In the genomic region with DNA sequence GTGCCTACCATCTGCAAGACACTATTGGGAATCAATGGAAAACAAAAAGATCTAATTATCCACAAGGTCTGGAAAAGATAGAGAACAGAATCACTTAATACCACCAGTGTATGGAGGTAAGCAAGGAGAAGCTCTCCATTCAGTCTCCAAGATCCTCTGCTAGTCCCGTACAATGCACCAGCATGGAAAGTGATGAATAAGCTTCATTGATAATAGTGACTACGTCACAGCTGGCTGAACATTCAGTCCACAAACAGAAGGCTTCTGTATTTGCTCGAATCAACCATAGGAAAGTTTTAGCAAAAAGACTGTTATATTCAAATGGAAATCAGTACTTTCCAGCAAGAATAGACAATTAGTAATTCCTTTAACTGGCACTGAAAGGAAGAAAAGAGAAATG, we compare ENCODE assay signal across 17 cellular contexts. TPM values are rescaled to one million over a fixed set of nuclear protein-coding genes. Genes with fewer than 3 reads are reported as not detected.
A peak's percentile ranks its signal among the peaks of the same experiment; 100 is the strongest.
DNase-seq lines count a peak whose midpoint lies in the region; ATAC-seq and TF ChIP-seq lines count a peak whose summit lies in the region.
"Had no signal": no experiment of that assay in that cellular context is flagged by ENCODE, and none has a peak within 500 bp of the region (broad histone marks: within the 10 kb centered on the region; RNA-seq: fewer than 3 reads in every experiment).

No MANE protein-coding gene starts in this region.

- intact Hi-C loops in Right ventricle myocardium inferior (cut with DNase I) = loop anchor here (2.0 kb wide), 1 partner anchor 19 kb away; no protein-coding TSS in a partner anchor
- intact Hi-C loops in cardiac septum (cut with DNase I) = no loop called here

- no peaks in the 10 kb centered on the region for H3K36me3 ChIP-seq in muscle layer of duodenum (ENCODE audit: control insufficient read depth in 1 of 2, insufficient read depth in 2 of 2, low read length in 2 of 2)
- H3K36me3 ChIP-seq: neutrophil had no signal

- no peak for DNase-seq in Right ventricle myocardium inferior (ENCODE audit: missing footprints)
- no peak for DNase-seq in cardiac septum (ENCODE audit: low spot score)
- no peak for DNase-seq in glutamatergic neuron
- no peak for DNase-seq in DMS53 treated with DMSO at 0.1 percent for 48 hours (lab: John Stamatoyannopoulos, UW; ENCODE audit: unreplicated experiment)
- DNase-seq in NCI-H2171 treated with DMSO at 0.1 percent for 48 hours (lab: John Stamatoyannopoulos, UW) = no peak
- no peak for DNase-seq in osteocyte (ENCODE audit: extremely low spot score, unreplicated experiment)
- DNase-seq: activated CD4-positive, alpha-beta T cell treated with anti-CD3 and anti-CD28 coated beads, Interleukin-2, amount 50 U/mL, for 48 hours; Kasumi-1; mesendoderm; NCI-H1436 treated with DMSO at 0.1 percent for 48 hours; stimulated activated CD4-positive, alpha-beta T cell treated with anti-CD3 and anti-CD28 coated beads, Interleukin-12 subunit alpha, Interleukin-12 subunit beta, amount 100 ng/mL, for 4 hours had no signal

- no peaks in the 10 kb centered on the region for H3K9me3 ChIP-seq in muscle layer of duodenum (ENCODE audit: control insufficient read depth in 1 of 2, low read length in 2 of 2)
- H3K9me3 ChIP-seq: neutrophil had no signal

- no peak overlapping the region for H3K4me3 ChIP-seq in muscle layer of duodenum (ENCODE audit: low read depth in 1 of 2, low read length in 2 of 2)

- TF ChIP-seq CTCF in glutamatergic neuron (IDR thresholded peaks at IDR 0.05; ENCODE audit: partially characterized antibody, unreplicated experiment) (no peak), osteocyte (IDR thresholded peaks at IDR 0.05) (no peak)

- ATAC-seq in Right ventricle myocardium inferior = peak; percentile 87
- ATAC-seq in GM18517 (IDR thresholded peaks at IDR 0.05; ENCODE audit: unreplicated experiment) = no peak

- peaks cover 34% of the 10 kb centered on the region for H3K4me1 Mint-ChIP-seq in glutamatergic neuron (ENCODE audit: low read depth, unreplicated experiment)
- no peaks in the 10 kb centered on the region for H3K4me1 Mint-ChIP-seq in osteocyte (ENCODE audit: unreplicated experiment)

- H3K27ac Mint-ChIP-seq in glutamatergic neuron (ENCODE audit: unreplicated experiment) = no peak overlapping the region
- H3K27ac Mint-ChIP-seq in osteocyte (ENCODE audit: unreplicated experiment) = no peak overlapping the region
- H3K27ac Mint-ChIP-seq: dendritic cell treated with granulocyte-macrophage colony-stimulating factor and Interleukin-4, amounts not matched to agents 40 ng/mL and 50 ng/mL, for 4 days; stimulated activated naive CD8-positive, alpha-beta T cell treated with anti-CD3 and anti-CD28 coated beads, Interleukin-15, Interleukin-2, amounts not matched to agents 100 ng/mL and 50 ng/mL, for 24 hours had no signal

- H3K4me3 Mint-ChIP-seq in glutamatergic neuron (ENCODE audit: unreplicated experiment) (peak overlapping the region; percentile 31), osteocyte (ENCODE audit: unreplicated experiment) (no peak overlapping the region)
- H3K4me3 Mint-ChIP-seq: dendritic cell treated with granulocyte-macrophage colony-stimulating factor and Interleukin-4, amounts not matched to agents 40 ng/mL and 50 ng/mL, for 4 days; stimulated activated naive CD8-positive, alpha-beta T cell treated with anti-CD3 and anti-CD28 coated beads, Interleukin-15, Interleukin-2, amounts not matched to agents 100 ng/mL and 50 ng/mL, for 24 hours had no signal

- H3K36me3 Mint-ChIP-seq in glutamatergic neuron (ENCODE audit: unreplicated experiment) (no peaks in the 10 kb centered on the region), osteocyte (ENCODE audit: unreplicated experiment) (no peaks in the 10 kb centered on the region)

- H3K27me3 ChIP-seq in muscle layer of duodenum (ENCODE audit: low read depth, low read length) = no peaks in the 10 kb centered on the region
- H3K27me3 ChIP-seq: neutrophil had no signal

- H3K9me3 Mint-ChIP-seq in glutamatergic neuron (ENCODE audit: unreplicated experiment) (peaks cover 2% of the 10 kb centered on the region), osteocyte (ENCODE audit: unreplicated experiment) (no peaks in the 10 kb centered on the region)
- H3K9me3 Mint-ChIP-seq: dendritic cell treated with granulocyte-macrophage colony-stimulating factor and Interleukin-4, amounts not matched to agents 40 ng/mL and 50 ng/mL, for 4 days; stimulated activated naive CD8-positive, alpha-beta T cell treated with anti-CD3 and anti-CD28 coated beads, Interleukin-15, Interleukin-2, amounts not matched to agents 100 ng/mL and 50 ng/mL, for 24 hours had no signal

- peaks cover 4 to 19% of the 10 kb centered on the region in 2 donors for H3K4me1 ChIP-seq in muscle layer of duodenum (ENCODE audit: control insufficient read depth in 1 of 2, insufficient read depth in 2 of 2, low read length in 2 of 2)

- H3K27me3 Mint-ChIP-seq in glutamatergic neuron (ENCODE audit: unreplicated experiment) (no peaks in the 10 kb centered on the region), osteocyte (ENCODE audit: unreplicated experiment) (peaks cover 10% of the 10 kb centered on the region)
- H3K27me3 Mint-ChIP-seq: dendritic cell treated with granulocyte-macrophage colony-stimulating factor and Interleukin-4, amounts not matched to agents 40 ng/mL and 50 ng/mL, for 4 days; stimulated activated naive CD8-positive, alpha-beta T cell treated with anti-CD3 and anti-CD28 coated beads, Interleukin-15, Interleukin-2, amounts not matched to agents 100 ng/mL and 50 ng/mL, for 24 hours had no signal

- peak overlapping the region; percentile 29 for H3K27ac ChIP-seq in muscle layer of duodenum (ENCODE audit: low read length)
- H3K27ac ChIP-seq: neutrophil had no signal

RNA-seq across cellular contexts. Expression of gene IGSF11, which starts 42.9 kb away (rescaled TPM):
- 3.1 TPM for total RNA-seq in Right ventricle myocardium inferior
- 1.8 TPM for total RNA-seq in cardiac septum
- total RNA-seq in glutamatergic neuron (ENCODE audit: unreplicated experiment) = 8.2 TPM
- total RNA-seq in osteocyte = not detected in 2 replicates
- total RNA-seq: OCI-LY7 had no signal
